Comparison of ENCODE assay signal across 9 cellular contexts in the genomic region with DNA sequence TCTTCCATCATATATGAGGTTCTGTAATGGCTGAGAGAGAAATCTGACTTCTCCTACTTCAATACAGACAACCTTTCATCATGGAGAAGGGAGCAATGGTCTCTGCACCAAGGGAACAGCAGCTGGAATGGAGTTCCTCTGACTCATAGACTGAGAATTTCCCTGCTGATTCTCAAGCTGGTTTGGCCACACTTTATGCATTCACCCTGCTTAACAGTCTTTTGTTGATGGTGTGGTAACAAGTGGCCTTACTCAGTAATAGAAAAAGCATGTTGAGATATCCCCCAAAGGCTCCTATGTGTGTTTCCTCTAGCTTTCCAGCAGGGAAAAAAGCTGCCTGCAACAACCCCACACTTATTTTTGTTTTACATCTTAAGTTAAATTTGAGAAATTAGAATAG.
DNase-seq lines count a peak whose midpoint lies in the region; ATAC-seq and TF ChIP-seq lines count a peak whose summit lies in the region.
"Had no signal": no experiment of that assay in that cellular context is flagged by ENCODE, and none has a peak within 500 bp of the region (broad histone marks: within the 10 kb centered on the region; RNA-seq: fewer than 3 reads in every experiment).

No MANE protein-coding gene starts in this region.

- no peaks in the 10 kb centered on the region for H3K36me3 Mint-ChIP-seq in Caco-2 (ENCODE audit: insufficient read depth, unreplicated experiment)
- no peaks in the 10 kb centered on the region for H3K36me3 Mint-ChIP-seq in activated T-cell treated with anti-CD3 and anti-CD28 coated beads, Interleukin-2, amount 50 U/mL, for 4 hours (ENCODE audit: insufficient read depth)
- no peaks in the 10 kb centered on the region for H3K36me3 Mint-ChIP-seq in activated CD4-positive, alpha-beta memory T cell treated with anti-CD3 and anti-CD28 coated beads for 36 hours
- H3K36me3 Mint-ChIP-seq: neural progenitor cell had no signal

- H2BK12ac ChIP-seq in neuronal stem cell (ENCODE audit: low read length) = no peak overlapping the region

- CTCF ChIA-PET in Caco-2 (lab: Charles Lee) = no interaction called here
- CTCF ChIA-PET in activated CD4-positive, alpha-beta memory T cell treated with anti-CD3 and anti-CD28 coated beads for 36 hours (lab: Charles Lee) = no interaction called here

- H2BK15ac ChIP-seq in neuronal stem cell (ENCODE audit: low read length) = no peak overlapping the region

- TF ChIP-seq CTCF in Caco-2 (IDR thresholded peaks at IDR 0.05; ENCODE audit: insufficient read depth in 1 of 2, low read depth in 1 of 2, low read length in 1 of 2, severe bottlenecking in 1 of 2, unreplicated experiment in 1 of 2) = no peak

- H3K14ac ChIP-seq in neuronal stem cell (ENCODE audit: low read length) = no peak overlapping the region

- H3K4me2 ChIP-seq in neuronal stem cell (ENCODE audit: insufficient read depth, low read length, poor library complexity, severe bottlenecking) = no peak overlapping the region
- H3K4me2 ChIP-seq: neural progenitor cell had no signal

- no peak overlapping the region for H3K18ac ChIP-seq in neuronal stem cell (ENCODE audit: low read length)

- H3K9me3 Mint-ChIP-seq in Caco-2 (ENCODE audit: unreplicated experiment) = no peaks in the 10 kb centered on the region
- H3K9me3 Mint-ChIP-seq in activated T-cell treated with anti-CD3 and anti-CD28 coated beads, Interleukin-2, amount 50 U/mL, for 4 hours = no peaks in the 10 kb centered on the region
- H3K9me3 Mint-ChIP-seq in activated CD4-positive, alpha-beta memory T cell treated with anti-CD3 and anti-CD28 coated beads for 36 hours = no peaks in the 10 kb centered on the region
- H3K9me3 Mint-ChIP-seq: neural progenitor cell had no signal

- no peak overlapping the region for H3K27ac Mint-ChIP-seq in Caco-2 (ENCODE audit: unreplicated experiment)
- no peak overlapping the region for H3K27ac Mint-ChIP-seq in activated CD4-positive, alpha-beta memory T cell treated with anti-CD3 and anti-CD28 coated beads for 36 hours
- H3K27ac Mint-ChIP-seq: neural progenitor cell had no signal

- H3K4me3 ChIP-seq in Caco-2 (ENCODE audit: low read depth, low read length) = no peak overlapping the region
- no peak overlapping the region for H3K4me3 ChIP-seq in neuronal stem cell (ENCODE audit: low read length in 2 of 2)
- H3K4me3 ChIP-seq: neural progenitor cell had no signal

- intact Hi-C loops in Caco-2 (cut with micrococcal nuclease; ENCODE audit: unreplicated experiment) = no loop called here
- intact Hi-C loops in activated CD4-positive, alpha-beta memory T cell treated with anti-CD3 and anti-CD28 coated beads for 36 hours (cut with micrococcal nuclease) = no loop called here

- no peaks in the 10 kb centered on the region for H3K27me3 ChIP-seq in Caco-2 (replicated peaks; ENCODE audit: control insufficient read depth, insufficient read depth, low read length)
- H3K27me3 ChIP-seq in neuronal stem cell (ENCODE audit: control insufficient read depth in 3 of 3, insufficient read depth in 3 of 3, low read depth in 1 of 3, low read length in 3 of 3) = no peaks in the 10 kb centered on the region
- H3K27me3 ChIP-seq: neural progenitor cell had no signal

- H2BK120ac ChIP-seq in neuronal stem cell (ENCODE audit: low read depth, low read length) = no peak overlapping the region

- no peak overlapping the region for H3K27ac ChIP-seq in neuronal stem cell (replicated peaks; ENCODE audit: low read length)
- H3K27ac ChIP-seq: neural progenitor cell had no signal

- peak overlapping the region; percentile 42 for H2AFZ ChIP-seq in neuronal stem cell (ENCODE audit: low read length)
- H2AFZ ChIP-seq: neural progenitor cell had no signal

- H3K9ac ChIP-seq in neuronal stem cell (ENCODE audit: low read depth, low read length, poor library complexity) = no peak overlapping the region
- H3K9ac ChIP-seq: neural progenitor cell had no signal

- DNase-seq in Caco-2 (peak; percentile 33 to 46), NCI-H69 (lab: John Stamatoyannopoulos, UW) (peak; percentile 66), neuronal stem cell (ENCODE audit: low spot score) (no peak), cerebellar cortex (ENCODE audit: low spot score) (no peak)
- no peak for DNase-seq in activated CD4-positive, alpha-beta T cell treated with anti-CD3 and anti-CD28 coated beads, Interleukin-2, amount 50 U/mL, for 4 hours
- DNase-seq in activated T-cell treated with anti-CD3 and anti-CD28 coated beads, Interleukin-2, amount 50 U/mL, for 4 hours = no peak
- DNase-seq in activated CD4-positive, alpha-beta memory T cell treated with anti-CD3 and anti-CD28 coated beads for 36 hours = no peak

- H3K9me3 ChIP-seq in Caco-2 (no peaks in the 10 kb centered on the region), neuronal stem cell (replicated peaks in 1 of 2; ENCODE audit: control insufficient read depth in 2 of 2, insufficient read depth in 1 of 2, low read depth in 1 of 2, low read length in 2 of 2) (no peaks in the 10 kb centered on the region)

- H2BK5ac ChIP-seq in neuronal stem cell (ENCODE audit: low read length) = no peak overlapping the region

- no peak overlapping the region for H3K4ac ChIP-seq in neuronal stem cell (ENCODE audit: low read length)

- no peaks in the 10 kb centered on the region for H3K79me1 ChIP-seq in neuronal stem cell (ENCODE audit: low read depth, low read length)

- H3K27me3 Mint-ChIP-seq in Caco-2 (ENCODE audit: insufficient read depth, unreplicated experiment) = no peaks in the 10 kb centered on the region
- H3K27me3 Mint-ChIP-seq in activated T-cell treated with anti-CD3 and anti-CD28 coated beads, Interleukin-2, amount 50 U/mL, for 4 hours (ENCODE audit: low read depth) = peaks cover 2% of the 10 kb centered on the region
- peaks cover 1% of the 10 kb centered on the region for H3K27me3 Mint-ChIP-seq in activated CD4-positive, alpha-beta memory T cell treated with anti-CD3 and anti-CD28 coated beads for 36 hours

- no peak overlapping the region for H3K23ac ChIP-seq in neuronal stem cell (ENCODE audit: low read depth, low read length, poor library complexity)

- no peak overlapping the region for H3K4me3 Mint-ChIP-seq in Caco-2 (ENCODE audit: unreplicated experiment)
- no peak overlapping the region for H3K4me3 Mint-ChIP-seq in activated T-cell treated with anti-CD3 and anti-CD28 coated beads, Interleukin-2, amount 50 U/mL, for 4 hours
- H3K4me3 Mint-ChIP-seq in activated CD4-positive, alpha-beta memory T cell treated with anti-CD3 and anti-CD28 coated beads for 36 hours = no peak overlapping the region
- H3K4me3 Mint-ChIP-seq: neural progenitor cell had no signal

- POLR2A ChIA-PET in Caco-2 (lab: Charles Lee) = no interaction called here
- POLR2A ChIA-PET in activated CD4-positive, alpha-beta memory T cell treated with anti-CD3 and anti-CD28 coated beads for 36 hours (lab: Charles Lee) = no interaction called here

- H3K36me3 ChIP-seq in Caco-2 (ENCODE audit: control insufficient read depth, insufficient read depth, low read length) = no peaks in the 10 kb centered on the region
- no peaks in the 10 kb centered on the region for H3K36me3 ChIP-seq in neuronal stem cell (replicated peaks in 1 of 2; ENCODE audit: control insufficient read depth in 2 of 2, insufficient read depth in 2 of 2, low read length in 2 of 2)
- H3K36me3 ChIP-seq: neural progenitor cell had no signal

- BruUV-seq in Caco-2 (replicated peaks; lab: Mats Ljungman, UMichigan) = no TSS peak

- H2AK5ac ChIP-seq in neuronal stem cell (ENCODE audit: low read depth, low read length) = no peak overlapping the region

- peak; percentile 79 for ATAC-seq in esophagus mucosa
- no peak for ATAC-seq in activated T-cell treated with anti-CD3 and anti-CD28 coated beads, Interleukin-2, amount 50 U/mL, for 4 hours

- H3K4me1 ChIP-seq in Caco-2 = peaks cover 21% of the 10 kb centered on the region; the same call in 1 of the 2 replicates
- H3K4me1 ChIP-seq in neuronal stem cell (ENCODE audit: control insufficient read depth in 2 of 2, insufficient read depth in 1 of 2, low read depth in 1 of 2, low read length in 2 of 2) = peaks cover 6 to 7% of the 10 kb centered on the region in 2 donors

- no peak overlapping the region for H4K91ac ChIP-seq in neuronal stem cell (ENCODE audit: low read depth, low read length, poor library complexity)

- H3K4me1 Mint-ChIP-seq in Caco-2 (ENCODE audit: low read depth, unreplicated experiment) = peaks cover 18% of the 10 kb centered on the region
- H3K4me1 Mint-ChIP-seq in activated T-cell treated with anti-CD3 and anti-CD28 coated beads, Interleukin-2, amount 50 U/mL, for 4 hours (ENCODE audit: low read depth) = no peaks in the 10 kb centered on the region
- no peaks in the 10 kb centered on the region for H3K4me1 Mint-ChIP-seq in activated CD4-positive, alpha-beta memory T cell treated with anti-CD3 and anti-CD28 coated beads for 36 hours (ENCODE audit: low read depth)

- no peak overlapping the region for H4K8ac ChIP-seq in neuronal stem cell (ENCODE audit: low read depth, low read length)

Comparison
In these comparisons a context has a peak if more than half of its experiments do, and no peak if none do; other contexts are left out.
1. DNase-seq: peak in Caco-2 (2 of 2) and NCI-H69 (single experiment); none in neuronal stem cell (single experiment), activated CD4-positive, alpha-beta T cell treated with anti-CD3 and anti-CD28 coated beads, Interleukin-2, amount 50 U/mL, for 4 hours (0 of 2), activated T-cell treated with anti-CD3 and anti-CD28 coated beads, Interleukin-2, amount 50 U/mL, for 4 hours (single experiment), cerebellar cortex (single experiment) and activated CD4-positive, alpha-beta memory T cell treated with anti-CD3 and anti-CD28 coated beads for 36 hours (single experiment).